Comparison of ENCODE assay signal across 25 cellular contexts in the genomic region with DNA sequence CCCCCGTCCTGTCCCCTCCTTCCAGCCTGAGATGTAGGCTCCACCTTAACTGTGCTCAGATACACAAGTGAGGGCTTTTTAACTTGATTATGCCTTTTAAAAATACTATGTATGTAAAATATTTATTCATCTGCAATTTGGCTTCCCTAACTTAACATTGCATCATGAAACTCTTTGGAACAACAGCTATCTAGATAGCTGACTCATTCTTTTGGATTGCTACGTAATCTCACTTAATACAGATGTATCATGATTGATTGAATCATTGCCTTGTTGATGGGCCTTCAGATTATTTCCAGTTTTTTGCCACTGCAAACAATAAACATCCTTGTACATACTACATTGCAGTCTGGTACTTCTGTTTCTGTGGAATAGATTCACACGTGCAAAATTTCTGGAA. TPM values are rescaled to one million over a fixed set of nuclear protein-coding genes. Genes with fewer than 3 reads are reported as not detected.
DNase-seq lines count a peak whose midpoint lies in the region; ATAC-seq, FAIRE-seq and TF ChIP-seq lines count a peak whose summit lies in the region.
"Had no signal": no experiment of that assay in that cellular context is flagged by ENCODE, and none has a peak within 500 bp of the region (broad histone marks: within the 10 kb centered on the region; RNA-seq: fewer than 3 reads in every experiment).

No MANE protein-coding gene starts in this region.

- H3K4me3 ChIP-seq in GM23338 (no peak overlapping the region), epithelial cell of esophagus (ENCODE audit: low read length) (no peak overlapping the region), keratinocyte (ENCODE audit: control insufficient read depth in 2 of 3, extremely low read depth in 1 of 3, insufficient read depth in 2 of 3, low read depth in 1 of 3, low read length in 3 of 3) (no peak overlapping the region), Peyer's patch (no peak overlapping the region), upper lobe of right lung (no peak overlapping the region)
- H3K4me3 ChIP-seq: GM12878, uterus had no signal

- H3K4me2 ChIP-seq in GM23338 (no peak overlapping the region), keratinocyte (ENCODE audit: control insufficient read depth, extremely low read depth, insufficient read depth, low read depth, low read length) (no peak overlapping the region)

- H3K4me1 ChIP-seq in GM23338 (ENCODE audit: insufficient read depth) (peaks cover 12% of the 10 kb centered on the region), keratinocyte (ENCODE audit: control insufficient read depth, extremely low read depth, insufficient read depth, low read length) (peaks cover 3% of the 10 kb centered on the region), Peyer's patch (peaks cover 0 to 6% (median 2%) of the 10 kb centered on the region in 4 donors), upper lobe of right lung (peaks cover 9% of the 10 kb centered on the region)
- H3K4me1 ChIP-seq: uterus had no signal

- H3K9me1 ChIP-seq in keratinocyte (ENCODE audit: control insufficient read depth, extremely low read depth, insufficient read depth, low read length): no peaks in the 10 kb centered on the region

- no peak for FAIRE-seq in keratinocyte (lab: Jason Lieb, UNC)
- FAIRE-seq: endothelial cell of umbilical vein, GM12878 had no signal

- DNase-seq in GM23338 (ENCODE audit: low spot score): no peak
- peak; percentile 29 for DNase-seq in RPMI7951 (ENCODE audit: low read depth)
- DNase-seq in epithelial cell of esophagus (ENCODE audit: low read depth): peak; percentile 79
- peak; percentile 13 for DNase-seq in keratinocyte (ENCODE audit: low read depth, low spot score)
- no peak for DNase-seq in Peyer's patch
- DNase-seq in Right ventricle myocardium superior: no peak
- DNase-seq in upper lobe of right lung: no peak
- DNase-seq: activated CD8-positive, alpha-beta T cell treated with anti-CD3 and anti-CD28 coated beads for 36 hours; activated gamma-delta T cell; activated T-cell treated with anti-CD3 and anti-CD28 coated beads for 4 hours; CD4-positive, alpha-beta memory T cell; glutamatergic neuron; left cardiac atrium; mesendoderm; MV-4-11; NCI-H2171; NCI-H524 treated with DMSO at 0.1 percent for 48 hours; occipital lobe; stimulated activated CD4-positive, alpha-beta T cell treated with anti-CD3 and anti-CD28 coated beads, Interleukin-2, amount 100 ng/mL, for 48 hours; stimulated activated naive B cell treated with anti-CD40 and anti-IgM and Interleukin-4, amounts not matched to agents 10 μg/mL and 1 μg/mL and 100 μg/mL, for 72 hours; uterus had no signal

- no peak overlapping the region for H3K27ac Mint-ChIP-seq in GM23338
- H3K27ac Mint-ChIP-seq: activated CD8-positive, alpha-beta T cell treated with anti-CD3 and anti-CD28 coated beads for 36 hours; dendritic cell treated with granulocyte-macrophage colony-stimulating factor and Interleukin-4, amounts not matched to agents 40 ng/mL and 50 ng/mL, for 4 days had no signal

- H2AFZ ChIP-seq in GM23338 (0 out of 2 replicates have a peak overlapping the region, but pooled peaks have one; percentile 69), keratinocyte (ENCODE audit: control insufficient read depth, low read length) (no peak overlapping the region)

- intact Hi-C loops in Right ventricle myocardium superior (cut with DNase I) (no loop called here), upper lobe of right lung (cut with DNase I) (no loop called here)

- H4K20me1 ChIP-seq in GM23338 (replicated peaks; ENCODE audit: insufficient read depth) (no peaks in the 10 kb centered on the region), keratinocyte (ENCODE audit: control insufficient read depth, extremely low read depth, insufficient read depth, low read length) (no peaks in the 10 kb centered on the region)

- H3F3A ChIP-seq in GM23338 (replicated peaks; ENCODE audit: low read depth): no peaks in the 10 kb centered on the region

- no peaks in the 10 kb centered on the region for H3K36me3 Mint-ChIP-seq in GM23338 (ENCODE audit: low read depth)
- H3K36me3 Mint-ChIP-seq: CD4-positive, alpha-beta memory T cell; stimulated activated naive B cell treated with anti-CD40 and anti-IgM and Interleukin-4, amounts not matched to agents 10 μg/mL and 1 μg/mL and 100 μg/mL, for 72 hours had no signal

- H3K27me3 ChIP-seq in GM23338 (ENCODE audit: insufficient read depth) (no peaks in the 10 kb centered on the region), keratinocyte (ENCODE audit: control insufficient read depth, extremely low read depth, insufficient read depth, low read length) (no peaks in the 10 kb centered on the region), Peyer's patch (no peaks in the 10 kb centered on the region), upper lobe of right lung (no peaks in the 10 kb centered on the region)
- H3K27me3 ChIP-seq: uterus had no signal

- no peaks in the 10 kb centered on the region for H3K9me2 ChIP-seq in GM23338 (ENCODE audit: insufficient read depth)

- peaks cover 19% of the 10 kb centered on the region for H3K4me1 Mint-ChIP-seq in GM23338

- H3K9me3 Mint-ChIP-seq in GM23338: no peaks in the 10 kb centered on the region
- H3K9me3 Mint-ChIP-seq: activated CD8-positive, alpha-beta T cell treated with anti-CD3 and anti-CD28 coated beads for 36 hours; CD4-positive, alpha-beta memory T cell; dendritic cell treated with granulocyte-macrophage colony-stimulating factor and Interleukin-4, amounts not matched to agents 40 ng/mL and 50 ng/mL, for 4 days; stimulated activated naive B cell treated with anti-CD40 and anti-IgM and Interleukin-4, amounts not matched to agents 10 μg/mL and 1 μg/mL and 100 μg/mL, for 72 hours had no signal

- TF ChIP-seq POLR2A in Peyer's patch (IDR thresholded peaks at IDR 0.05): no peak

- H3K4me3 Mint-ChIP-seq in GM23338: no peak overlapping the region
- H3K4me3 Mint-ChIP-seq: activated CD8-positive, alpha-beta T cell treated with anti-CD3 and anti-CD28 coated beads for 36 hours; dendritic cell treated with granulocyte-macrophage colony-stimulating factor and Interleukin-4, amounts not matched to agents 40 ng/mL and 50 ng/mL, for 4 days; stimulated activated naive B cell treated with anti-CD40 and anti-IgM and Interleukin-4, amounts not matched to agents 10 μg/mL and 1 μg/mL and 100 μg/mL, for 72 hours had no signal

- H3K27me3 Mint-ChIP-seq in GM23338 (ENCODE audit: insufficient read depth, low read depth, poor library complexity): no peaks in the 10 kb centered on the region

- H3K27ac ChIP-seq in GM23338 (ENCODE audit: low read depth) (no peak overlapping the region), keratinocyte (ENCODE audit: control insufficient read depth, insufficient read depth, low read length) (no peak overlapping the region), Peyer's patch (no peak overlapping the region), upper lobe of right lung (no peak overlapping the region)
- H3K27ac ChIP-seq: uterus had no signal

- no peaks in the 10 kb centered on the region for H3K9me3 ChIP-seq in keratinocyte (ENCODE audit: control insufficient read depth, low read depth, low read length)
- H3K9me3 ChIP-seq in Peyer's patch: no peaks in the 10 kb centered on the region
- H3K9me3 ChIP-seq in upper lobe of right lung: no peaks in the 10 kb centered on the region
- H3K9me3 ChIP-seq: uterus had no signal

- H3K36me3 ChIP-seq in GM23338 (ENCODE audit: insufficient read depth): no peaks in the 10 kb centered on the region
- H3K36me3 ChIP-seq in keratinocyte (ENCODE audit: control insufficient read depth in 2 of 2, extremely low read depth in 1 of 2, insufficient read depth in 2 of 2, low read length in 2 of 2): no peaks in the 10 kb centered on the region
- no peaks in the 10 kb centered on the region for H3K36me3 ChIP-seq in Peyer's patch
- H3K36me3 ChIP-seq in upper lobe of right lung: no peaks in the 10 kb centered on the region
- H3K36me3 ChIP-seq: uterus had no signal

- TF ChIP-seq CTCF in GM23338 (conservative IDR thresholded peaks at IDR 0.05; ENCODE audit: low read depth in 2 of 2) (no peak), epithelial cell of esophagus (IDR thresholded peaks at IDR 0.05; ENCODE audit: insufficient read depth, low read depth, low read length, missing control alignments) (no peak), keratinocyte (optimal IDR thresholded peaks at IDR 0.05 in 1 of 3, IDR thresholded peaks at IDR 0.05 in 1 of 3, conservative IDR thresholded peaks at IDR 0.05 in 1 of 3; ENCODE audit: extremely low read depth in 1 of 3, insufficient read depth in 2 of 3, low read length in 3 of 3) (no peak), Peyer's patch (IDR thresholded peaks at IDR 0.05) (no peak), upper lobe of right lung (IDR thresholded peaks at IDR 0.05) (no peak)

- ATAC-seq in GM23338 (no peak), Right ventricle myocardium superior (ENCODE audit: poor library complexity) (no peak), upper lobe of right lung (no peak)
- ATAC-seq: activated CD8-positive, alpha-beta T cell treated with anti-CD3 and anti-CD28 coated beads for 36 hours; GM12878; Right ventricle myocardium inferior; stimulated activated naive B cell treated with anti-CD40 and anti-IgM and Interleukin-4, amounts not matched to agents 10 μg/mL and 1 μg/mL and 100 μg/mL, for 72 hours had no signal

- no peak overlapping the region for H3K9ac ChIP-seq in keratinocyte (ENCODE audit: control insufficient read depth, extremely low read depth, insufficient read depth, low read length)

- dilution Hi-C loops in keratinocyte (cut with MboI; ENCODE audit: extremely low pct_ligation_motif_present, low sequenced_read_pairs): no loop called here

- H3K79me2 ChIP-seq in GM23338 (replicated peaks; ENCODE audit: insufficient read depth) (no peaks in the 10 kb centered on the region), keratinocyte (ENCODE audit: control insufficient read depth, insufficient read depth, low read length) (no peaks in the 10 kb centered on the region)

RNA-seq across cellular contexts. Expression of gene PRND, which starts 6.4 kb away (rescaled TPM):
- 0.10 TPM in 1 of 2 replicates, not detected in the other for total RNA-seq in GM23338 (2014; rRNA removed; shearing (Covaris generic))
- polyA plus RNA-seq in GM23338 (2016; fragmentation: Nextera tagmentation; extraction: Ambion mirVana) (0.09 TPM in 1 of 2 replicates, not detected in the other), keratinocyte (not detected in 3 replicates)
- total RNA-seq in RPMI7951 (2014; rRNA removed; shearing (Covaris generic)): under 0.01 and 0.10 TPM in 2 replicates
- polyA plus RNA-seq in keratinocyte (2011; ENCODE audit: low read depth): not detected
- not detected in 2 replicates for polyA plus RNA-seq in keratinocyte (2011; cell fraction: cytosol; rRNA removed)
- polyA plus RNA-seq in keratinocyte (2011; cell fraction: nucleus; rRNA removed): not detected in 2 replicates
- polyA plus RNA-seq in keratinocyte (2012; ENCODE audit: low replicate concordance): not detected in 2 replicates
- polyA minus RNA-seq in keratinocyte: not detected in 3 replicates
- not detected for polyA minus RNA-seq in keratinocyte (2011; cell fraction: cytosol; rRNA and poly(A)+ RNA removed)
- polyA minus RNA-seq in keratinocyte (2011; cell fraction: nucleus; rRNA and poly(A)+ RNA removed): not detected in 2 replicates
- total RNA-seq in Peyer's patch (not detected), Right ventricle myocardium superior (not detected), upper lobe of right lung (0.43 TPM)
- total RNA-seq: activated CD8-positive, alpha-beta T cell treated with anti-CD3 and anti-CD28 coated beads for 36 hours; CD4-positive, alpha-beta memory T cell; GM12878; left cardiac atrium; Right ventricle myocardium inferior had no signal
- polyA plus RNA-seq: endothelial cell of umbilical vein, GM12878 had no signal

RNA-seq across cellular contexts. Expression of gene PRNP, which starts 41.9 kb away (rescaled TPM):
- total RNA-seq in GM23338 (2014; rRNA removed; shearing (Covaris generic)): 17.9 and 18.3 TPM in 2 replicates
- polyA plus RNA-seq in GM23338 (2016; fragmentation: Nextera tagmentation; extraction: Ambion mirVana) (10.3 and 13.0 TPM in 2 replicates), keratinocyte (861 to 1,182 TPM (median 986 TPM) in 3 replicates)
- total RNA-seq in RPMI7951 (2014; rRNA removed; shearing (Covaris generic)): 1,403 and 1,601 TPM in 2 replicates
- polyA plus RNA-seq in keratinocyte (2011; ENCODE audit: low read depth): 838 TPM
- 346 and 603 TPM in 2 replicates for polyA plus RNA-seq in keratinocyte (2011; cell fraction: cytosol; rRNA removed)
- 1,059 and 1,163 TPM in 2 replicates for polyA plus RNA-seq in keratinocyte (2011; cell fraction: nucleus; rRNA removed)
- 545 and 662 TPM in 2 replicates for polyA plus RNA-seq in keratinocyte (2012; ENCODE audit: low replicate concordance)
- polyA minus RNA-seq in keratinocyte: 912 to 1,016 TPM (median 913 TPM) in 3 replicates
- 765 TPM for polyA minus RNA-seq in keratinocyte (2011; cell fraction: cytosol; rRNA and poly(A)+ RNA removed)
- 512 and 771 TPM in 2 replicates for polyA minus RNA-seq in keratinocyte (2011; cell fraction: nucleus; rRNA and poly(A)+ RNA removed)
- total RNA-seq in Peyer's patch (10 to 100 TPM; 14.7 to 22.9 (median 19.3) TPM), Right ventricle myocardium superior (115 TPM), upper lobe of right lung (96.2 TPM)

Comparison
In these comparisons a context has a peak if more than half of its experiments do, and no peak if none do; other contexts are left out.
1. DNase-seq: peak in RPMI7951 (single experiment), epithelial cell of esophagus (single experiment) and keratinocyte (single experiment); none in GM23338 (single experiment), Peyer's patch (0 of 3), Right ventricle myocardium superior (single experiment) and upper lobe of right lung (single experiment).
2. RNA of gene PRNP, which starts 41.9 kb away (total RNA-seq): 1,403 to 1,601 TPM in RPMI7951; 115 TPM in Right ventricle myocardium superior (single experiment), 96.2 TPM in upper lobe of right lung (single experiment), 14.7 to 22.9 TPM in Peyer's patch and 17.9 to 18.3 TPM in GM23338; every median in the first group is over 10 times any median in the second.